Comparison of ENCODE assay signal across 8 cellular contexts in the genomic region with DNA sequence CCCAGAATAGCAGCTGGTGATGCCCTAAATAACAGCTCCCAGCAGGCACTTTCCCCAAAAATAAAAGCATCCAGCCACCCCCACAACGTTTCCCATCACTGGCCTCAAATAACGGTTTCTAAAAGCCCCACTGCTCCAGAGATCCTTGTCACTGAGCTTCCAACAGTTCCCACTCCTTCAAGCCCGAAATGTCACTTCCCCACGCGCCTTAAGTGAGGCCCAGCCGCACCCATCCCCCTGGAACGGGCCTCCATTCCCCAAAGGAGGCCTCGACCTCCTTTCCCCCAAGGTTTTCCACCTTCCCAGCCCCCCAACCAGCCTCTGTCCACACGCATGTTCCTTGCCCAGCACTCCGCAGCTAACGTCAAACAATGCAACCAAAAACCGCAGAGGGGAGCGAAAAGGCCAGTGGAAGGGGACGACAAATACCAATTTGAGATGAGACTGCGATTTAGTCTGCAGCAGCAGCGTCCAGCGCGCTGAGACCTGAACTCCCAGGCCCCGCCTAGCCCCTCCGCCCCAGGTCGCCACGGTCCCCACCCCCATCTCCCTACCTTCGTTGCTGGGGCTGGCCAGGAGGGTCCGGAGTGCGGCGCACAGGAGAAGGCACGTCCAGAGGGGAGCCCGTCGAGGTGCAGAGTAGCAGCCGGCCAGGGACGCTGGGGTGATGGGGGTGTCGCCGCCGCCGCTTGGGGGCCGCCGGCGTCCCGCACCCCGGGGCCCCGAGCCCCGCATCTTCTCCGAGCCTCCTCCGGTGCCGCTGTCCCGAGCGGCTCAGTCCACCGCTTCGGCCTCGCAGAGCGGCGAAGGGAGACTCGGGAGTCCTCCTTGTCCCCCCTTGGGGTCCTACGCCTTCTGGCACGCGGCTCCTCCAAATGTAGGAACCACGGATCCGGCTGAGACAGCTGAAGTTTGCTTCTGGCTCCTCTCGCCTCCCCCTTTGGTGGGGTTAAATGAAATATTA. TPM values are rescaled to one million over a fixed set of nuclear protein-coding genes. Genes with fewer than 3 reads are reported as not detected.
DNase-seq lines count a peak whose midpoint lies in the region; ATAC-seq, FAIRE-seq and TF ChIP-seq lines count a peak whose summit lies in the region.
"Had no signal": no experiment of that assay in that cellular context is flagged by ENCODE, and none has a peak within 500 bp of the region (broad histone marks: within the 10 kb centered on the region; RNA-seq: fewer than 3 reads in every experiment).

No MANE protein-coding gene starts in this region.

- ATAC-seq in stimulated activated effector memory CD8-positive, alpha-beta T cell treated with anti-CD3 and anti-CD28 coated beads, Interleukin-12 subunit alpha, Interleukin-12 subunit beta, amount 100 ng/mL, for 72 hours, result peak; percentile 8
- no peak for ATAC-seq in GM21526 (IDR thresholded peaks at IDR 0.05; ENCODE audit: low FRiP score, unreplicated experiment)

- FAIRE-seq in astrocyte (lab: Jason Lieb, UNC), result no peak

- peak overlapping the region; percentile 90 for H3K4me3 Mint-ChIP-seq in astrocyte (ENCODE audit: unreplicated experiment)
- no peak overlapping the region for H3K4me3 Mint-ChIP-seq in stimulated activated effector memory CD8-positive, alpha-beta T cell treated with anti-CD3 and anti-CD28 coated beads, Interleukin-12 subunit alpha, Interleukin-12 subunit beta, amount 100 ng/mL, for 72 hours

- peak overlapping the region; percentile 97 for H3K9ac ChIP-seq in astrocyte (ENCODE audit: low read length)

- H3K4me1 ChIP-seq in HEK293 (ENCODE audit: control insufficient read depth, insufficient read depth, low read length), result peaks cover 13% of the 10 kb centered on the region
- H3K4me1 ChIP-seq in astrocyte (ENCODE audit: insufficient read depth, low read length), result peaks cover 20% of the 10 kb centered on the region

- peaks cover 4% of the 10 kb centered on the region for H3K4me1 Mint-ChIP-seq in astrocyte (ENCODE audit: low read depth, unreplicated experiment)
- H3K4me1 Mint-ChIP-seq in stimulated activated effector memory CD8-positive, alpha-beta T cell treated with anti-CD3 and anti-CD28 coated beads, Interleukin-12 subunit alpha, Interleukin-12 subunit beta, amount 100 ng/mL, for 72 hours, result no peaks in the 10 kb centered on the region

- peaks cover 87% of the 10 kb centered on the region for H3K79me2 ChIP-seq in astrocyte (ENCODE audit: insufficient read depth, low read length)

- H3K36me3 Mint-ChIP-seq in astrocyte (ENCODE audit: low read depth, unreplicated experiment), result no peaks in the 10 kb centered on the region
- no peaks in the 10 kb centered on the region for H3K36me3 Mint-ChIP-seq in stimulated activated effector memory CD8-positive, alpha-beta T cell treated with anti-CD3 and anti-CD28 coated beads, Interleukin-12 subunit alpha, Interleukin-12 subunit beta, amount 100 ng/mL, for 72 hours

- no peaks in the 10 kb centered on the region for H3K9me3 Mint-ChIP-seq in astrocyte (ENCODE audit: unreplicated experiment)
- H3K9me3 Mint-ChIP-seq in stimulated activated effector memory CD8-positive, alpha-beta T cell treated with anti-CD3 and anti-CD28 coated beads, Interleukin-12 subunit alpha, Interleukin-12 subunit beta, amount 100 ng/mL, for 72 hours, result peaks cover 19% of the 10 kb centered on the region

- H3K27ac ChIP-seq in HEK293 (ENCODE audit: extremely low read depth, low read depth, low read length) (peak overlapping the region; percentile 89), astrocyte (ENCODE audit: low read depth, low read length) (peak overlapping the region; percentile 92)

- H3K36me3 ChIP-seq in HEK293 (ENCODE audit: control insufficient read depth in 2 of 2, insufficient read depth in 1 of 2, low read length in 2 of 2) (no peaks in the 10 kb centered on the region), astrocyte (ENCODE audit: insufficient read depth, low read length) (no peaks in the 10 kb centered on the region)

- peaks cover 28% of the 10 kb centered on the region for H3K27me3 Mint-ChIP-seq in astrocyte (ENCODE audit: low read depth, unreplicated experiment)

- CTCF ChIA-PET in HEK293 (lab: Yijun Ruan, JAX), result interaction anchor here (0.5 to 0.7 kb wide), 2 partner anchors 82 to 1165 kb away, joined by 3 to 4 read pairs; no protein-coding TSS in a partner anchor

- peak; percentile 61 for DNase-seq in astrocyte (ENCODE audit: low read depth)
- no peak for DNase-seq in stimulated activated effector memory CD8-positive, alpha-beta T cell treated with anti-CD3 and anti-CD28 coated beads, Interleukin-12 subunit alpha, Interleukin-12 subunit beta, amount 100 ng/mL, for 72 hours (ENCODE audit: low spot score in 2 of 2)
- no peak for DNase-seq in NCI-H1105 treated with DMSO at 0.1 percent for 48 hours (lab: John Stamatoyannopoulos, UW)
- DNase-seq in OCI-M1 (lab: John Stamatoyannopoulos, UW), result no peak

- peak overlapping the region; percentile 99 for H3K4me2 ChIP-seq in astrocyte (ENCODE audit: low read length)

- peak overlapping the region; percentile 84 for H2AFZ ChIP-seq in astrocyte (ENCODE audit: low read depth, low read length)

- POLR2A ChIA-PET in HEK293 (lab: Yijun Ruan, JAX), result interaction anchor here (0.6 to 1.9 kb wide), 5 partner anchors 8 to 18 kb away, joined by 5 to 10 read pairs (median 6); no protein-coding TSS in a partner anchor

- no peaks in the 10 kb centered on the region for H3K27me3 ChIP-seq in astrocyte (ENCODE audit: insufficient read depth, low read length)

- no peak for TF ChIP-seq CTCF in HEK293 (tag by site-specific recombination; IDR thresholded peaks at IDR 0.05)
- TF ChIP-seq CTCF in astrocyte (IDR thresholded peaks at IDR 0.05; ENCODE audit: insufficient read depth, low read depth, low read length), result no peak

- H3K9me3 ChIP-seq in HEK293 (ENCODE audit: control insufficient read depth, insufficient read depth, low read depth, low read length) (no peaks in the 10 kb centered on the region), astrocyte (ENCODE audit: insufficient read depth, low read depth, low read length) (no peaks in the 10 kb centered on the region), iPS-18c (ENCODE audit: control insufficient read depth, insufficient read depth, low read length) (no peaks in the 10 kb centered on the region)

- peak overlapping the region; percentile 56 for H3K27ac Mint-ChIP-seq in astrocyte (ENCODE audit: unreplicated experiment)
- H3K27ac Mint-ChIP-seq in stimulated activated effector memory CD8-positive, alpha-beta T cell treated with anti-CD3 and anti-CD28 coated beads, Interleukin-12 subunit alpha, Interleukin-12 subunit beta, amount 100 ng/mL, for 72 hours, result no peak overlapping the region

- peak overlapping the region; percentile 75 for H3K4me3 ChIP-seq in HEK293 (ENCODE audit: low read depth, low read length)
- H3K4me3 ChIP-seq in astrocyte (ENCODE audit: insufficient read depth, low read depth, low read length), result peak overlapping the region; percentile 76
- peak overlapping the region; percentile 53 for H3K4me3 ChIP-seq in iPS-18c (ENCODE audit: insufficient read depth, low read depth, low read length)

- peaks cover 11% of the 10 kb centered on the region for H4K20me1 ChIP-seq in astrocyte (ENCODE audit: insufficient read depth, low read length)

TF ChIP-seq in HEK293, 187 proteins besides CTCF, POLR2A, EP300 and RAD21 (continues in another document):
- no peak for TF ChIP-seq ZNF121 (tag by site-specific recombination; IDR thresholded peaks at IDR 0.05)
- TF ChIP-seq, protein P1, sequence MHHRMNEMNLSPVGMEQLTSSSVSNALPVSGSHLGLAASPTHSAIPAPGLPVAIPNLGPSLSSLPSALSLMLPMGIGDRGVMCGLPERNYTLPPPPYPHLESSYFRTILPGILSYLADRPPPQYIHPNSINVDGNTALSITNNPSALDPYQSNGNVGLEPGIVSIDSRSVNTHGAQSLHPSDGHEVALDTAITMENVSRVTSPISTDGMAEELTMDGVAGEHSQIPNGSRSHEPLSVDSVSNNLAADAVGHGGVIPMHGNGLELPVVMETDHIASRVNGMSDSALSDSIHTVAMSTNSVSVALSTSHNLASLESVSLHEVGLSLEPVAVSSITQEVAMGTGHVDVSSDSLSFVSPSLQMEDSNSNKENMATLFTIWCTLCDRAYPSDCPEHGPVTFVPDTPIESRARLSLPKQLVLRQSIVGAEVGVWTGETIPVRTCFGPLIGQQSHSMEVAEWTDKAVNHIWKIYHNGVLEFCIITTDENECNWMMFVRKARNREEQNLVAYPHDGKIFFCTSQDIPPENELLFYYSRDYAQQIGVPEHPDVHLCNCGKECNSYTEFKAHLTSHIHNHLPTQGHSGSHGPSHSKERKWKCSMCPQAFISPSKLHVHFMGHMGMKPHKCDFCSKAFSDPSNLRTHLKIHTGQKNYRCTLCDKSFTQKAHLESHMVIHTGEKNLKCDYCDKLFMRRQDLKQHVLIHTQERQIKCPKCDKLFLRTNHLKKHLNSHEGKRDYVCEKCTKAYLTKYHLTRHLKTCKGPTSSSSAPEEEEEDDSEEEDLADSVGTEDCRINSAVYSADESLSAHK (tag by site-specific recombination; IDR thresholded peaks at IDR 0.05), result 0 out of 2 replicates have a peak, but pooled peaks have one; percentile 21
- TF ChIP-seq ZNF274 (IDR thresholded peaks at IDR 0.05; ENCODE audit: low read length), result no peak
- no peak for TF ChIP-seq ZNF274 (tag by site-specific recombination; IDR thresholded peaks at IDR 0.05; ENCODE audit: borderline replicate concordance)
- TF ChIP-seq, protein P2, sequence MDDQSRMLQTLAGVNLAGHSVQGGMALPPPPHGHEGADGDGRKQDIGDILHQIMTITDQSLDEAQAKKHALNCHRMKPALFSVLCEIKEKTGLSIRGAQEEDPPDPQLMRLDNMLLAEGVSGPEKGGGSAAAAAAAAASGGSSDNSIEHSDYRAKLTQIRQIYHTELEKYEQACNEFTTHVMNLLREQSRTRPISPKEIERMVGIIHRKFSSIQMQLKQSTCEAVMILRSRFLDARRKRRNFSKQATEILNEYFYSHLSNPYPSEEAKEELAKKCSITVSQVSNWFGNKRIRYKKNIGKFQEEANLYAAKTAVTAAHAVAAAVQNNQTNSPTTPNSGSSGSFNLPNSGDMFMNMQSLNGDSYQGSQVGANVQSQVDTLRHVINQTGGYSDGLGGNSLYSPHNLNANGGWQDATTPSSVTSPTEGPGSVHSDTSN (CRISPR knock-in tag; IDR thresholded peaks at IDR 0.05), result no peak
- TF ChIP-seq ZNF433 (tag by site-specific recombination; IDR thresholded peaks at IDR 0.05; ENCODE audit: low read depth), result no peak
- TF ChIP-seq ZNF292 (tag by site-specific recombination; IDR thresholded peaks at IDR 0.05; ENCODE audit: borderline replicate concordance, low read depth), result no peak
- TF ChIP-seq ZNF791 (tag by site-specific recombination; IDR thresholded peaks at IDR 0.05), result no peak
- no peak for TF ChIP-seq ZNF26 (tag by site-specific recombination; IDR thresholded peaks at IDR 0.05)

RNA-seq across cellular contexts. Expression of gene EPHA5, which starts 1.0 kb away (rescaled TPM):
- total RNA-seq in astrocyte, result 1.2 and 1.3 TPM in 2 replicates
- total RNA-seq: liver had no signal
